ENCODE assay signal across 26 cellular contexts in the genomic region with DNA sequence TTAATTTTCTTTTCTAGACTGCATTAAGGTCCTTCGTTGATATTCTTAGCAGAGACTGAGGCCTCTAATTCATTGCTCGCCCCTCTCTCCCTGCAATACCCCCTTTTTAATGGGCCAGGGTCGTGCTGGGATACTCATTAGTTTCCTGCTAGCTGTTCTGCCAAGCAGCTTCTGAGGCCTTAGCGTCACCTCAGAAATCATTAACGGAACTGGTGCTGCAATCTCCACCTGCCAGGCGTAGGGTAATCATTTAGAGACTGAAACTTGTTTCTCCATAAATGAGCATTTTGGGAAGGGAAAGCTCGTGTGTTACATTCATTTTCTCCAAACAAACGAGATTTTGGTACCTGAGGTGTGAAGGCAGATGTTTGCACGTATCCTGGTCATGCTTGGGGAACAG.
DNase-seq lines count a peak whose midpoint lies in the region; ATAC-seq, FAIRE-seq and TF ChIP-seq lines count a peak whose summit lies in the region.
"Had no signal": no experiment of that assay in that cellular context is flagged by ENCODE, and none has a peak within 500 bp of the region (broad histone marks: within the 10 kb centered on the region; RNA-seq: fewer than 3 reads in every experiment).

No MANE protein-coding gene starts in this region.

- H3K4me1 ChIP-seq in HepG2 (ENCODE audit: insufficient read depth, low read length), result no peaks in the 10 kb centered on the region
- no peaks in the 10 kb centered on the region for H3K4me1 ChIP-seq in right lobe of liver
- peaks cover 0 to 3% of the 10 kb centered on the region in 2 donors for H3K4me1 ChIP-seq in kidney (ENCODE audit: control insufficient read depth in 1 of 2, insufficient read depth in 1 of 2, low read depth in 1 of 2, low read length in 2 of 2)
- H3K4me1 ChIP-seq: BE2C had no signal

- POLR2A ChIA-PET in HepG2 (lab: Yijun Ruan, JAX), result no interaction called here

- H2AFZ ChIP-seq in HepG2 (ENCODE audit: low read length), result no peak overlapping the region

- H3K27ac Mint-ChIP-seq in nephron, result peak overlapping the region; percentile 82 to 98 (median 94)
- no peak overlapping the region for H3K27ac Mint-ChIP-seq in activated naive CD4-positive, alpha-beta T cell treated with anti-CD3 and anti-CD28 coated beads for 36 hours
- H3K27ac Mint-ChIP-seq: CD14-positive monocyte; CD8-positive, alpha-beta memory T cell had no signal

- no peaks in the 10 kb centered on the region for H4K20me1 ChIP-seq in HepG2 (ENCODE audit: insufficient read depth, low read length)

- H3K4me1 Mint-ChIP-seq in nephron, result peaks cover 20% of the 10 kb centered on the region
- H3K4me1 Mint-ChIP-seq in activated naive CD4-positive, alpha-beta T cell treated with anti-CD3 and anti-CD28 coated beads for 36 hours (ENCODE audit: low read depth), result no peaks in the 10 kb centered on the region
- H3K4me1 Mint-ChIP-seq: CD14-positive monocyte; CD8-positive, alpha-beta memory T cell had no signal

- no peak for DNase-seq in HepG2 (ENCODE audit: low spot score)
- no peak for DNase-seq in right lobe of liver
- peak; percentile 53 for DNase-seq in kidney epithelial cell (ENCODE audit: low read depth)
- DNase-seq in kidney, result no peak
- DNase-seq in activated naive CD4-positive, alpha-beta T cell treated with anti-CD3 and anti-CD28 coated beads for 36 hours, result no peak
- DNase-seq in LoVo (ENCODE audit: low spot score), result no peak
- DNase-seq: BE2C; CD8-positive, alpha-beta memory T cell; DMS79 treated with DMSO at 0.1 percent for 48 hours; GF-D8; KBM-7; NCI-H1048; NCI-H1417; NCI-H1694 treated with DMSO at 0.1 percent for 48 hours; NCI-H2081; NCI-H2227 treated with DMSO at 0.1 percent for 48 hours; NCI-H69; Right ventricle myocardium superior; RPMI8226 had no signal

- no peak overlapping the region for H3K27ac ChIP-seq in HepG2 (ENCODE audit: extremely low read length, insufficient read depth, low read length)
- H3K27ac ChIP-seq in right lobe of liver, result no peak overlapping the region
- H3K27ac ChIP-seq in kidney (ENCODE audit: low read depth in 2 of 2, low read length in 2 of 2), result no peak overlapping the region
- H3K27ac ChIP-seq: 22Rv1, HL-60 had no signal

- H3K27me3 ChIP-seq in HepG2 (ENCODE audit: control insufficient read depth in 1 of 2, insufficient read depth in 2 of 2, low read length in 2 of 2) (no peaks in the 10 kb centered on the region), right lobe of liver (no peaks in the 10 kb centered on the region), kidney epithelial cell (ENCODE audit: control insufficient read depth, insufficient read depth, low read length) (no peaks in the 10 kb centered on the region)
- H3K27me3 ChIP-seq: BE2C had no signal

- H3K9me3 ChIP-seq in HepG2 (ENCODE audit: low read length) (no peaks in the 10 kb centered on the region), right lobe of liver (no peaks in the 10 kb centered on the region), kidney (ENCODE audit: control insufficient read depth in 1 of 2, low read length in 2 of 2) (no peaks in the 10 kb centered on the region)
- H3K9me3 ChIP-seq: BE2C had no signal

- H3K4me3 ChIP-seq in HepG2 (replicated peaks in 1 of 3; ENCODE audit: insufficient read depth in 1 of 3, low read depth in 2 of 3, low read length in 3 of 3) (no peak overlapping the region), right lobe of liver (no peak overlapping the region), kidney epithelial cell (ENCODE audit: low read depth, low read length) (no peak overlapping the region), kidney (ENCODE audit: low read length in 2 of 2) (peak overlapping the region in 1 of 2 donors; percentile 32)

- ATAC-seq in HepG2 (peak; percentile 44; the same call in 1 of the 3 replicates), right lobe of liver (no peak), GM21367 (IDR thresholded peaks at IDR 0.05; ENCODE audit: unreplicated experiment) (no peak)
- ATAC-seq: HCT116 had no signal

- no peak for TF ChIP-seq RAD21 in HepG2 (CRISPR knock-in tag; IDR thresholded peaks at IDR 0.05)

- TF ChIP-seq CTCF in HepG2 (CRISPR knock-in tag; IDR thresholded peaks at IDR 0.05), result no peak
- TF ChIP-seq CTCF in right lobe of liver (IDR thresholded peaks at IDR 0.05), result no peak
- no peak for TF ChIP-seq CTCF in kidney epithelial cell (IDR thresholded peaks at IDR 0.05; ENCODE audit: insufficient read depth, low read length, poor library complexity, severe bottlenecking)
- no peak for TF ChIP-seq CTCF in nephron (IDR thresholded peaks at IDR 0.05; ENCODE audit: unreplicated experiment in 3 of 3)
- no peak for TF ChIP-seq CTCF in kidney (IDR thresholded peaks at IDR 0.05; ENCODE audit: borderline replicate concordance, extremely low read depth, insufficient read depth)

- H3K36me3 Mint-ChIP-seq in nephron (ENCODE audit: low read depth), result no peaks in the 10 kb centered on the region
- no peaks in the 10 kb centered on the region for H3K36me3 Mint-ChIP-seq in activated naive CD4-positive, alpha-beta T cell treated with anti-CD3 and anti-CD28 coated beads for 36 hours (ENCODE audit: low read depth)
- H3K36me3 Mint-ChIP-seq: CD14-positive monocyte; CD8-positive, alpha-beta memory T cell had no signal

- CTCF ChIA-PET in HepG2 (lab: Yijun Ruan, JAX; ENCODE audit: low intra/inter-chr PET ratio, low total read pairs), result no interaction called here
- CTCF ChIA-PET in activated naive CD4-positive, alpha-beta T cell treated with anti-CD3 and anti-CD28 coated beads for 36 hours (lab: Charles Lee), result interaction anchor here (0.6 kb wide), 1 partner anchor 962 kb away, joined by 3 read pairs; no protein-coding TSS in a partner anchor

- no peaks in the 10 kb centered on the region for H3K79me2 ChIP-seq in HepG2 (ENCODE audit: insufficient read depth, low read length)

- H3K36me3 ChIP-seq in HepG2 (replicated peaks in 1 of 2; ENCODE audit: control insufficient read depth in 1 of 2, insufficient read depth in 2 of 2, low read length in 2 of 2) (no peaks in the 10 kb centered on the region), right lobe of liver (no peaks in the 10 kb centered on the region), kidney epithelial cell (ENCODE audit: control insufficient read depth, insufficient read depth, low read length) (no peaks in the 10 kb centered on the region), kidney (ENCODE audit: control insufficient read depth in 1 of 2, insufficient read depth in 2 of 2, low read length in 2 of 2) (no peaks in the 10 kb centered on the region)
- H3K36me3 ChIP-seq: BE2C had no signal

- FAIRE-seq in HepG2 (lab: Jason Lieb, UNC) (no peak), kidney (lab: Jason Lieb, UNC) (no peak)
- FAIRE-seq: GM12891 had no signal

- WGBS in HepG2 (ENCODE audit: low lambda C conversion rate), result 5% methylated on average over 9 of the region's 9 CpGs
- WGBS in right lobe of liver (ENCODE audit: insufficient coverage, low coverage, low lambda C conversion rate, missing lambda C conversion rate), result 26% methylated on average over 9 of the region's 9 CpGs

- H3K4me3 Mint-ChIP-seq in nephron, result peak overlapping the region in 1 of 3 experiments; percentile 1
- H3K4me3 Mint-ChIP-seq in activated naive CD4-positive, alpha-beta T cell treated with anti-CD3 and anti-CD28 coated beads for 36 hours, result no peak overlapping the region
- H3K4me3 Mint-ChIP-seq: CD14-positive monocyte; CD8-positive, alpha-beta memory T cell had no signal

- intact Hi-C loops in HepG2 (cut with micrococcal nuclease; ENCODE audit: unreplicated experiment) (no loop called here), right lobe of liver (cut with DNase I) (no loop called here), kidney (cut with DNase I) (no loop called here)
- intact Hi-C loops in activated naive CD4-positive, alpha-beta T cell treated with anti-CD3 and anti-CD28 coated beads for 36 hours (cut with micrococcal nuclease), result no loop called here

- no peaks in the 10 kb centered on the region for H3K27me3 Mint-ChIP-seq in nephron (ENCODE audit: low read depth)
- no peaks in the 10 kb centered on the region for H3K27me3 Mint-ChIP-seq in activated naive CD4-positive, alpha-beta T cell treated with anti-CD3 and anti-CD28 coated beads for 36 hours (ENCODE audit: low read depth)
- H3K27me3 Mint-ChIP-seq: CD8-positive, alpha-beta memory T cell had no signal

- TF ChIP-seq POLR2A in HepG2 (IDR thresholded peaks at IDR 0.05; ENCODE audit: insufficient read depth in 1 of 2, low read depth in 2 of 2, low read length in 2 of 2) (no peak), right lobe of liver (IDR thresholded peaks at IDR 0.05) (no peak)

- in situ Hi-C loops in HepG2 (cut with HindIII; ENCODE audit: extremely low pct_ligation_motif_present, low pct_unique_long_range_greater_than_20kb), result no loop called here

- no peaks in the 10 kb centered on the region for H3K9me3 Mint-ChIP-seq in nephron
- peaks cover 3% of the 10 kb centered on the region for H3K9me3 Mint-ChIP-seq in activated naive CD4-positive, alpha-beta T cell treated with anti-CD3 and anti-CD28 coated beads for 36 hours

- no peak for TF ChIP-seq EP300 in HepG2 (IDR thresholded peaks at IDR 0.05; ENCODE audit: low read depth in 2 of 2, low read length in 2 of 2)
- no peak for TF ChIP-seq EP300 in HepG2 (CRISPR knock-in tag; IDR thresholded peaks at IDR 0.05; ENCODE audit: borderline replicate concordance)

- no peak overlapping the region for H3K9ac ChIP-seq in HepG2 (ENCODE audit: insufficient read depth, low read depth, low read length)
- no peak overlapping the region for H3K9ac ChIP-seq in kidney (ENCODE audit: low read length in 2 of 2)

- no peak overlapping the region for H3K4me2 ChIP-seq in HepG2 (ENCODE audit: low read depth, low read length)

- BruUV-seq in HepG2 (replicated peaks; lab: Mats Ljungman, UMichigan), result no TSS peak

TF ChIP-seq in HepG2, 621 proteins besides CTCF, POLR2A, EP300 and RAD21 (continues in another document):
- no peak for TF ChIP-seq ZFP1 (CRISPR knock-in tag; IDR thresholded peaks at IDR 0.05)
- no peak for TF ChIP-seq RCOR2 (CRISPR knock-in tag; IDR thresholded peaks at IDR 0.05)
- TF ChIP-seq, protein P1, sequence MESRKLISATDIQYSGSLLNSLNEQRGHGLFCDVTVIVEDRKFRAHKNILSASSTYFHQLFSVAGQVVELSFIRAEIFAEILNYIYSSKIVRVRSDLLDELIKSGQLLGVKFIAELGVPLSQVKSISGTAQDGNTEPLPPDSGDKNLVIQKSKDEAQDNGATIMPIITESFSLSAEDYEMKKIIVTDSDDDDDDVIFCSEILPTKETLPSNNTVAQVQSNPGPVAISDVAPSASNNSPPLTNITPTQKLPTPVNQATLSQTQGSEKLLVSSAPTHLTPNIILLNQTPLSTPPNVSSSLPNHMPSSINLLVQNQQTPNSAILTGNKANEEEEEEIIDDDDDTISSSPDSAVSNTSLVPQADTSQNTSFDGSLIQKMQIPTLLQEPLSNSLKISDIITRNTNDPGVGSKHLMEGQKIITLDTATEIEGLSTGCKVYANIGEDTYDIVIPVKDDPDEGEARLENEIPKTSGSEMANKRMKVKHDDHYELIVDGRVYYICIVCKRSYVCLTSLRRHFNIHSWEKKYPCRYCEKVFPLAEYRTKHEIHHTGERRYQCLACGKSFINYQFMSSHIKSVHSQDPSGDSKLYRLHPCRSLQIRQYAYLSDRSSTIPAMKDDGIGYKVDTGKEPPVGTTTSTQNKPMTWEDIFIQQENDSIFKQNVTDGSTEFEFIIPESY (CRISPR knock-in tag; IDR thresholded peaks at IDR 0.05), result no peak
- TF ChIP-seq ZNF274 (CRISPR knock-in tag; IDR thresholded peaks at IDR 0.05), result no peak
- no peak for TF ChIP-seq MXI1 (IDR thresholded peaks at IDR 0.05; ENCODE audit: borderline replicate concordance, low read depth, low read length)
